ENCODE assay signal across 11 cellular contexts in the genomic region with DNA sequence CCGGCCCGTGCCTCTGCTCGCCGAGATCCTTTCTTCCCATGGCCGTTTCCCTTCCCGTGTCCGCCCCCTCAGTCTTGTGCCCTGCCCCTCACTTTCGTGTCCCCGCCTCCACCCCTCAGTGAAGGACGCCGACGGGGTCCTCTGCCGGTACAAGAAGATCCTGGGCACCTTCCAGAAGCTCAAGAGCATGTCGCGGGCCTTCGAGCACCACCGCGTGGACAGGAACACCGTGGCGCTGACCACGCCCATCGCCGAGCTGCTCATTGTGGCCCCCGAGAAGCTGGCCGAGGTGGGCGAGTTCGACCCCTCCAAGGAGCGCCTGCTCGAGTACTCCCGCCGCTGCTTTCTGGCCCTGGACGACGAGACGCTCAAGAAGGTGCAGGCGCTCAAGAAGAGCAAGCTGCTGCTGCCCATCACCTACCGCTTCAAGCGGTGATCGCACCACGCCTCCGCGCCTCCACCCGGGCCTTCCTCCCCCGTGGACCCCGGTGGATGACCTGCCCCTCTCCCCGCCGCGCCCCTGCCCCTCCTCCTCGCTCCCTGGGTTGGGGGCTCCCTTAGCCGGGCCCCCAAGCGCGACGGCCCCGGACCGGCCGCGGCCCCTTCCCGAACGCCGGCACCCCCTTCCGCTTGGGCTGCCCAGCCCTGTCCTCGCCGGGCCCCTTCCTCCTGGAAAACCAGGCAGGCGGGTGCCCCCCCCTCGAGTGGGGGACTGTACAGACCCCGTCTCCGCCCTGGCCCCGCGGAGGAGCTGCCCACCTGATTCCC. TPM values are rescaled to one million over a fixed set of nuclear protein-coding genes. Genes with fewer than 3 reads are reported as not detected.
DNase-seq lines count a peak whose midpoint lies in the region; ATAC-seq and TF ChIP-seq lines count a peak whose summit lies in the region.
"Had no signal": no experiment of that assay in that cellular context is flagged by ENCODE, and none has a peak within 500 bp of the region (broad histone marks: within the 10 kb centered on the region; RNA-seq: fewer than 3 reads in every experiment).

No MANE protein-coding gene starts in this region.

- H3K27me3 ChIP-seq in CD4-positive, alpha-beta T cell (ENCODE audit: control insufficient read depth, insufficient read depth, low read length) = no peaks in the 10 kb centered on the region
- peaks cover 4% of the 10 kb centered on the region for H3K27me3 ChIP-seq in Loucy (ENCODE audit: insufficient read depth, low read length, poor library complexity, severe bottlenecking)
- no peaks in the 10 kb centered on the region for H3K27me3 ChIP-seq in neural progenitor cell
- H3K27me3 ChIP-seq in GM23248 (replicated peaks; ENCODE audit: insufficient read depth) = no peaks in the 10 kb centered on the region

- no peaks in the 10 kb centered on the region for H3F3A ChIP-seq in Loucy (ENCODE audit: low read depth)
- H3F3A ChIP-seq in neural progenitor cell (ENCODE audit: low read depth) = peaks cover 18% of the 10 kb centered on the region
- H3F3A ChIP-seq in GM23248 (ENCODE audit: insufficient read depth) = peaks cover 8% of the 10 kb centered on the region; the same call in 1 of the 2 replicates

- no peak for DNase-seq in CD4-positive, alpha-beta T cell
- peak; percentile 4 for DNase-seq in epidermal melanocyte (ENCODE audit: insufficient read length, low spot score)
- no peak for DNase-seq in neural progenitor cell (ENCODE audit: low spot score)
- no peak for DNase-seq in GM23248
- no peak for DNase-seq in DMS153 (lab: John Stamatoyannopoulos, UW)
- no peak for DNase-seq in GM19238 (ENCODE audit: insufficient read length, low spot score)
- DNase-seq: COR-L47, dermis blood vessel endothelial cell, NCI-H187 treated with DMSO at 0.1 percent for 48 hours had no signal

- no peak overlapping the region for H2AFZ ChIP-seq in Loucy (ENCODE audit: low read length)
- no peak overlapping the region for H2AFZ ChIP-seq in neural progenitor cell (replicated peaks)
- H2AFZ ChIP-seq in GM23248 = no peak overlapping the region

- no peak overlapping the region for H3K9ac ChIP-seq in Loucy (ENCODE audit: low read depth, low read length, poor library complexity, severe bottlenecking)
- no peak overlapping the region for H3K9ac ChIP-seq in neural progenitor cell
- H3K9ac ChIP-seq in GM23248 = no peak overlapping the region

- H3K27ac Mint-ChIP-seq in CD4-positive, alpha-beta T cell = no peak overlapping the region
- no peak overlapping the region for H3K27ac Mint-ChIP-seq in neural progenitor cell

- H3K9me3 Mint-ChIP-seq in CD4-positive, alpha-beta T cell = no peaks in the 10 kb centered on the region
- H3K9me3 Mint-ChIP-seq in neural progenitor cell = no peaks in the 10 kb centered on the region

- H3K4me1 ChIP-seq in Loucy (ENCODE audit: insufficient read depth, low read length, poor library complexity, severe bottlenecking) = peaks cover 17% of the 10 kb centered on the region
- H3K4me1 ChIP-seq in neural progenitor cell = peaks cover 17% of the 10 kb centered on the region
- peaks cover 13% of the 10 kb centered on the region for H3K4me1 ChIP-seq in GM23248 (ENCODE audit: insufficient read depth)

- POLR2A ChIA-PET in CD4-positive, alpha-beta T cell (lab: Charles Lee) = interaction anchor here (0.6 to 3.9 kb wide), 4 partner anchors 9 to 53 kb away, joined by 3 to 43 read pairs (median 22); a partner anchor contains a TSS

- H3K36me3 Mint-ChIP-seq in CD4-positive, alpha-beta T cell (ENCODE audit: low read depth) = peaks cover 27% of the 10 kb centered on the region
- H3K36me3 Mint-ChIP-seq in neural progenitor cell = peaks cover 6% of the 10 kb centered on the region

- intact Hi-C loops in CD4-positive, alpha-beta T cell (cut with DNase I, micrococcal nuclease) = loop anchor here in 1 of 2 experiments (1.0 to 10.0 kb wide), 2 partner anchors 20 to 1458 kb away; a partner anchor contains a TSS

- no peaks in the 10 kb centered on the region for H3K9me3 ChIP-seq in CD4-positive, alpha-beta T cell (ENCODE audit: control insufficient read depth, low read length)
- H3K9me3 ChIP-seq in Loucy (ENCODE audit: insufficient read depth, low read depth, low read length) (no peaks in the 10 kb centered on the region), neural progenitor cell (ENCODE audit: low read depth) (no peaks in the 10 kb centered on the region), GM23248 (ENCODE audit: low read depth) (no peaks in the 10 kb centered on the region)

- H4K20me1 ChIP-seq in Loucy (ENCODE audit: insufficient read depth, low read length, poor library complexity, severe bottlenecking) = peaks cover 21% of the 10 kb centered on the region
- peaks cover 19% of the 10 kb centered on the region for H4K20me1 ChIP-seq in neural progenitor cell (ENCODE audit: low read depth)
- H4K20me1 ChIP-seq in GM23248 (ENCODE audit: insufficient read depth) = peaks cover 19% of the 10 kb centered on the region; the same call in 1 of the 2 replicates

- H3K4me3 ChIP-seq in Loucy (ENCODE audit: low read length, poor library complexity, severe bottlenecking) (peak overlapping the region; percentile 87), neural progenitor cell (peak overlapping the region; percentile 88), GM23248 (no peak overlapping the region)

- ATAC-seq in CD4-positive, alpha-beta T cell (ENCODE audit: poor library complexity) = no peak
- ATAC-seq in GM21515 (IDR thresholded peaks at IDR 0.05; ENCODE audit: unreplicated experiment) = no peak

- no peak for TF ChIP-seq CTCF in CD4-positive, alpha-beta T cell (IDR thresholded peaks at IDR 0.05)
- no peak for TF ChIP-seq CTCF in Loucy (conservative IDR thresholded peaks at IDR 0.05; ENCODE audit: low read length)
- TF ChIP-seq CTCF in neural progenitor cell (IDR thresholded peaks at IDR 0.05) = no peak

- CTCF ChIA-PET in CD4-positive, alpha-beta T cell (lab: Charles Lee) = interaction anchor here (0.6 to 2.5 kb wide), 6 partner anchors 10 to 1531 kb away, joined by 3 to 29 read pairs (median 10); a partner anchor contains a TSS

- H3K36me3 ChIP-seq in Loucy (ENCODE audit: insufficient read depth, low read length) = no peaks in the 10 kb centered on the region
- no peaks in the 10 kb centered on the region for H3K36me3 ChIP-seq in neural progenitor cell
- no peaks in the 10 kb centered on the region for H3K36me3 ChIP-seq in GM23248 (ENCODE audit: low read depth)

- H3K4me1 Mint-ChIP-seq in CD4-positive, alpha-beta T cell (ENCODE audit: low read depth) = peaks cover 38% of the 10 kb centered on the region
- H3K4me1 Mint-ChIP-seq in neural progenitor cell = peaks cover 29% of the 10 kb centered on the region

- H3K4me2 ChIP-seq in Loucy (ENCODE audit: low read depth, low read length, poor library complexity, severe bottlenecking) (peak overlapping the region; percentile 59), neural progenitor cell (peak overlapping the region; percentile 40), GM23248 (ENCODE audit: unreplicated experiment) (no peak overlapping the region)

- no peak overlapping the region for H3K27ac ChIP-seq in CD4-positive, alpha-beta T cell (ENCODE audit: low read depth, low read length)
- H3K27ac ChIP-seq in neural progenitor cell (no peak overlapping the region), GM23248 (no peak overlapping the region)

- no peaks in the 10 kb centered on the region for H3K27me3 Mint-ChIP-seq in CD4-positive, alpha-beta T cell
- H3K27me3 Mint-ChIP-seq in neural progenitor cell (ENCODE audit: insufficient read depth, low read depth) = peaks cover 7% of the 10 kb centered on the region

- H3K79me2 ChIP-seq in Loucy (ENCODE audit: insufficient read depth, low read length) = peaks cover 38% of the 10 kb centered on the region
- peaks cover 37% of the 10 kb centered on the region for H3K79me2 ChIP-seq in neural progenitor cell (ENCODE audit: low read depth)
- peaks cover 27% of the 10 kb centered on the region for H3K79me2 ChIP-seq in GM23248 (ENCODE audit: insufficient read depth)

- in situ Hi-C loops in GM23248 (cut with MboI) = loop anchor here (25.0 kb wide), 1 partner anchor 1190 kb away; a partner anchor contains a TSS

- peak overlapping the region; percentile 38 for H3K4me3 Mint-ChIP-seq in CD4-positive, alpha-beta T cell
- H3K4me3 Mint-ChIP-seq in neural progenitor cell = peak overlapping the region; percentile 95

- H3K9me2 ChIP-seq in Loucy (replicated peaks; ENCODE audit: low read depth, low read length) (no peaks in the 10 kb centered on the region), GM23248 (ENCODE audit: insufficient read depth) (no peaks in the 10 kb centered on the region)

- WGBS in GM23248 (ENCODE audit: low coverage in 1 of 2, low lambda C conversion rate in 2 of 2, missing lambda C conversion rate in 2 of 2), 2 experiments = 79 to 83% methylated on average over 40 to 68 of the region's 68 CpGs

RNA-seq across cellular contexts. Expression of a gene that starts 2.3 kb away (rescaled TPM):
- total RNA-seq in CD4-positive, alpha-beta T cell = 100 to 1,000 TPM; 209 to 212 TPM
- total RNA-seq in neural progenitor cell (ENCODE audit: low replicate concordance) = 124 and 238 TPM in 2 replicates
- total RNA-seq in GM23248 (2014; rRNA removed; shearing (Covaris generic)) = 128 and 150 TPM in 2 replicates
- 19.3 and 22.4 TPM in 2 replicates for polyA plus RNA-seq in GM23248 (2016; fragmentation: Nextera tagmentation; extraction: Ambion mirVana)

RNA-seq across cellular contexts. Expression of a gene that starts 4.5 kb away (rescaled TPM):
- 1 to 10 TPM; 1.7 to 1.8 TPM for total RNA-seq in CD4-positive, alpha-beta T cell
- total RNA-seq in neural progenitor cell (ENCODE audit: low replicate concordance) = 7.6 and 24.9 TPM in 2 replicates
- 11.3 and 12.0 TPM in 2 replicates for total RNA-seq in GM23248 (2014; rRNA removed; shearing (Covaris generic))
- 15.2 and 15.3 TPM in 2 replicates for polyA plus RNA-seq in GM23248 (2016; fragmentation: Nextera tagmentation; extraction: Ambion mirVana)

RNA-seq across cellular contexts. Expression of a gene that starts 9.0 kb away (rescaled TPM):
- total RNA-seq in CD4-positive, alpha-beta T cell = 10 to 100 TPM; 23.1 to 24.7 TPM
- total RNA-seq in neural progenitor cell (ENCODE audit: low replicate concordance) = 12.2 and 32.4 TPM in 2 replicates
- 8.5 and 12.1 TPM in 2 replicates for total RNA-seq in GM23248 (2014; rRNA removed; shearing (Covaris generic))
- 17.6 and 20.6 TPM in 2 replicates for polyA plus RNA-seq in GM23248 (2016; fragmentation: Nextera tagmentation; extraction: Ambion mirVana)

RNA-seq across cellular contexts. Expression of a gene that starts 11.7 kb away (rescaled TPM):
- 10 to 100 TPM; 45.2 to 46.6 TPM for total RNA-seq in CD4-positive, alpha-beta T cell
- total RNA-seq in neural progenitor cell (ENCODE audit: low replicate concordance) = 2.8 and 13.4 TPM in 2 replicates
- total RNA-seq in GM23248 (2014; rRNA removed; shearing (Covaris generic)) = 7.0 and 11.7 TPM in 2 replicates
- 43.1 and 44.0 TPM in 2 replicates for polyA plus RNA-seq in GM23248 (2016; fragmentation: Nextera tagmentation; extraction: Ambion mirVana)

RNA-seq across cellular contexts. Expression of a gene that starts 22.5 kb away (rescaled TPM):
- total RNA-seq in CD4-positive, alpha-beta T cell = 10 to 100 TPM; 39.0 to 40.5 TPM
- total RNA-seq in neural progenitor cell (ENCODE audit: low replicate concordance) = 16.1 and 75.0 TPM in 2 replicates
- 82.2 and 103 TPM in 2 replicates for total RNA-seq in GM23248 (2014; rRNA removed; shearing (Covaris generic))
- 48.8 and 53.1 TPM in 2 replicates for polyA plus RNA-seq in GM23248 (2016; fragmentation: Nextera tagmentation; extraction: Ambion mirVana)
